Comparison of ENCODE assay signal across 18 cellular contexts in genomic region chr4:176906693-176907092, GRCh38.
DNase-seq lines count a peak whose midpoint lies in the region; ATAC-seq, FAIRE-seq and TF ChIP-seq lines count a peak whose summit lies in the region.
"Had no signal": no experiment of that assay in that cellular context is flagged by ENCODE, and none has a peak within 500 bp of the region (broad histone marks: within the 10 kb centered on the region; RNA-seq: fewer than 3 reads in every experiment).

No MANE protein-coding gene starts in this region.

- H3K9me3 ChIP-seq in keratinocyte (ENCODE audit: control insufficient read depth, low read depth, low read length) (no peaks in the 10 kb centered on the region), Caco-2 (no peaks in the 10 kb centered on the region)

- H3K36me3 Mint-ChIP-seq in Caco-2 (ENCODE audit: insufficient read depth, unreplicated experiment): no peaks in the 10 kb centered on the region
- H3K36me3 Mint-ChIP-seq: CD8-positive, alpha-beta memory T cell had no signal

- peaks cover 0 to 3% of the 10 kb centered on the region in 2 experiments for H3K36me3 ChIP-seq in keratinocyte (ENCODE audit: control insufficient read depth in 2 of 2, extremely low read depth in 1 of 2, insufficient read depth in 2 of 2, low read length in 2 of 2)
- H3K36me3 ChIP-seq in Caco-2 (ENCODE audit: control insufficient read depth, insufficient read depth, low read length): no peaks in the 10 kb centered on the region

- H2AFZ ChIP-seq in keratinocyte (ENCODE audit: control insufficient read depth, low read length): no peak overlapping the region

- no peak for ATAC-seq in esophagus mucosa
- ATAC-seq: K562 had no signal

- no peaks in the 10 kb centered on the region for H3K9me3 Mint-ChIP-seq in Caco-2 (ENCODE audit: unreplicated experiment)

- peak; percentile 53 for FAIRE-seq in keratinocyte (lab: Jason Lieb, UNC)
- FAIRE-seq: D721Med, K562, RCC 7860 had no signal

- DNase-seq in A172 (ENCODE audit: low spot score) (peak; percentile 76), HCEC 1CT (peak; percentile 68), RKO (ENCODE audit: low spot score) (peak; percentile 96), keratinocyte (ENCODE audit: low read depth, low spot score) (no peak), KG1 (lab: John Stamatoyannopoulos, UW) (no peak), Caco-2 (no peak), SHP77 treated with DMSO at 0.1 percent for 48 hours (lab: John Stamatoyannopoulos, UW) (no peak)
- DNase-seq: C1 segment of cervical spinal cord; CD8-positive, alpha-beta memory T cell; NCI-H1417 treated with DMSO at 0.1 percent for 48 hours; NCI-H187 treated with DMSO at 0.1 percent for 48 hours; NCI-H345; NCI-H526; SIG-M5 had no signal

- TF ChIP-seq CTCF in keratinocyte (optimal IDR thresholded peaks at IDR 0.05 in 1 of 3, IDR thresholded peaks at IDR 0.05 in 1 of 3, conservative IDR thresholded peaks at IDR 0.05 in 1 of 3; ENCODE audit: extremely low read depth in 1 of 3, insufficient read depth in 2 of 3, low read length in 3 of 3): no peak
- TF ChIP-seq CTCF in Caco-2 (IDR thresholded peaks at IDR 0.05; ENCODE audit: insufficient read depth in 1 of 2, low read depth in 1 of 2, low read length in 1 of 2, severe bottlenecking in 1 of 2, unreplicated experiment in 1 of 2): no peak

- BruUV-seq in Caco-2 (replicated peaks; lab: Mats Ljungman, UMichigan): no TSS peak

- no peak overlapping the region for H3K27ac ChIP-seq in keratinocyte (ENCODE audit: control insufficient read depth, insufficient read depth, low read length)

- POLR2A ChIA-PET in Caco-2 (lab: Charles Lee): no interaction called here

- no peak overlapping the region for H3K4me3 ChIP-seq in keratinocyte (ENCODE audit: control insufficient read depth in 2 of 3, extremely low read depth in 1 of 3, insufficient read depth in 2 of 3, low read depth in 1 of 3, low read length in 3 of 3)
- H3K4me3 ChIP-seq in Caco-2 (ENCODE audit: low read depth, low read length): no peak overlapping the region
- H3K4me3 ChIP-seq: K562 had no signal

- no peak overlapping the region for H3K4me3 Mint-ChIP-seq in Caco-2 (ENCODE audit: unreplicated experiment)
- H3K4me3 Mint-ChIP-seq: CD8-positive, alpha-beta memory T cell had no signal

- CTCF ChIA-PET in Caco-2 (lab: Charles Lee): no interaction called here

- no peaks in the 10 kb centered on the region for H3K27me3 Mint-ChIP-seq in Caco-2 (ENCODE audit: insufficient read depth, unreplicated experiment)
- H3K27me3 Mint-ChIP-seq: CD8-positive, alpha-beta memory T cell had no signal

- H3K4me1 ChIP-seq in keratinocyte (ENCODE audit: control insufficient read depth, extremely low read depth, insufficient read depth, low read length) (peaks cover 25% of the 10 kb centered on the region), Caco-2 (no peaks in the 10 kb centered on the region)

- H3K27ac Mint-ChIP-seq in Caco-2 (ENCODE audit: unreplicated experiment): no peak overlapping the region
- H3K27ac Mint-ChIP-seq: CD8-positive, alpha-beta memory T cell had no signal

- no peaks in the 10 kb centered on the region for H3K9me1 ChIP-seq in keratinocyte (ENCODE audit: control insufficient read depth, extremely low read depth, insufficient read depth, low read length)

- dilution Hi-C loops in keratinocyte (cut with MboI; ENCODE audit: extremely low pct_ligation_motif_present, low sequenced_read_pairs): no loop called here

- intact Hi-C loops in Caco-2 (cut with micrococcal nuclease; ENCODE audit: unreplicated experiment): no loop called here

- H3K4me2 ChIP-seq in keratinocyte (ENCODE audit: control insufficient read depth, extremely low read depth, insufficient read depth, low read depth, low read length): no peak overlapping the region

- no peaks in the 10 kb centered on the region for H3K79me2 ChIP-seq in keratinocyte (ENCODE audit: control insufficient read depth, insufficient read depth, low read length)

- H3K4me1 Mint-ChIP-seq in Caco-2 (ENCODE audit: low read depth, unreplicated experiment): no peaks in the 10 kb centered on the region
- H3K4me1 Mint-ChIP-seq: CD8-positive, alpha-beta memory T cell had no signal

- H3K27me3 ChIP-seq in keratinocyte (ENCODE audit: control insufficient read depth, extremely low read depth, insufficient read depth, low read length) (no peaks in the 10 kb centered on the region), Caco-2 (replicated peaks; ENCODE audit: control insufficient read depth, insufficient read depth, low read length) (no peaks in the 10 kb centered on the region)

- H3K9ac ChIP-seq in keratinocyte (ENCODE audit: control insufficient read depth, extremely low read depth, insufficient read depth, low read length): no peak overlapping the region

- H4K20me1 ChIP-seq in keratinocyte (ENCODE audit: control insufficient read depth, extremely low read depth, insufficient read depth, low read length): no peaks in the 10 kb centered on the region

Comparison
In these comparisons a context has a peak if more than half of its experiments do, and no peak if none do; other contexts are left out.
1. DNase-seq: peak in A172 (single experiment), HCEC 1CT (single experiment) and RKO (single experiment); none in keratinocyte (single experiment), KG1 (single experiment), Caco-2 (0 of 2) and SHP77 treated with DMSO at 0.1 percent for 48 hours (single experiment).